ENCODE assay signal across 21 cellular contexts in the genomic region with DNA sequence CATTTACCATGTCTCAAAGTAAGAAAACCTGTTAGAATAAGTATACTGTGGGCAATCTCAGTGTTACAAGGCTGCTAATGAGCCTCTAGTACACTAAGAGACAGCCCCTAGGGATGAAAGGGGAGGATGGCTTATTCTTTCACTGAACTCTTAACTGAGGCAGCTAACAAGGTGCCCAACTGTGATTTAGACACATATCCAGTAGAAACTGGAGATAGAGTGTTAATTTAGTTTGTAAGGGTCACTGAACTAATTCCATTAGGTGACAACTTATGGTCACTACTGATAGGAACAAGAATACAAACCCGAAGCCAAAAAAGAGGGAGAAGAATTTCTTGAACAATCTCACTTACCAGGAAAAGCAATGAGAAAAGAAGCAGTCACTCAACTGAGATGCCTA.
"Had no signal": no experiment of that assay in that cellular context is flagged by ENCODE, and none has a peak within 500 bp of the region (broad histone marks: within the 10 kb centered on the region; RNA-seq: fewer than 3 reads in every experiment).

No MANE protein-coding gene starts in this region.

- H3K4me3 Mint-ChIP-seq: effector memory CD8-positive, alpha-beta T cell; memory B cell; mesothelial cell of epicardium; naive B cell; natural killer cell treated with Interleukin-12 subunit alpha and Interleukin-12 subunit beta and Interleukin-15 and Interleukin-18, amount 100 ng/mL, for 72 hours; stimulated activated naive B cell treated with anti-CD40 and anti-IgM and Interleukin-4, amounts not matched to agents 10 μg/mL and 1 μg/mL and 100 μg/mL, for 72 hours; stimulated activated naive CD8-positive, alpha-beta T cell treated with anti-CD3 and anti-CD28 coated beads, Interleukin-15, Interleukin-2, amounts not matched to agents 100 ng/mL and 50 ng/mL, for 24 hours had no signal

- ATAC-seq: effector memory CD8-positive, alpha-beta T cell; heart left ventricle; left lobe of liver; mucosa of descending colon; natural killer cell treated with Interleukin-12 subunit alpha and Interleukin-12 subunit beta and Interleukin-15 and Interleukin-18, amount 100 ng/mL, for 72 hours; right lobe of liver; stimulated activated naive B cell treated with anti-CD40 and anti-IgM and Interleukin-4, amounts not matched to agents 10 μg/mL and 1 μg/mL and 100 μg/mL, for 72 hours; upper lobe of right lung had no signal

- H3K9me3 Mint-ChIP-seq: stimulated activated naive B cell treated with anti-CD40 and anti-IgM and Interleukin-4, amounts not matched to agents 10 μg/mL and 1 μg/mL and 100 μg/mL, for 72 hours; stimulated activated naive CD8-positive, alpha-beta T cell treated with anti-CD3 and anti-CD28 coated beads, Interleukin-15, Interleukin-2, amounts not matched to agents 100 ng/mL and 50 ng/mL, for 24 hours had no signal

- H3K27me3 Mint-ChIP-seq: effector memory CD8-positive, alpha-beta T cell; memory B cell; stimulated activated naive CD8-positive, alpha-beta T cell treated with anti-CD3 and anti-CD28 coated beads, Interleukin-15, Interleukin-2, amounts not matched to agents 100 ng/mL and 50 ng/mL, for 24 hours had no signal

- H3K27ac Mint-ChIP-seq: effector memory CD8-positive, alpha-beta T cell; memory B cell; mesothelial cell of epicardium; naive B cell; stimulated activated naive B cell treated with anti-CD40 and anti-IgM and Interleukin-4, amounts not matched to agents 10 μg/mL and 1 μg/mL and 100 μg/mL, for 72 hours; stimulated activated naive CD8-positive, alpha-beta T cell treated with anti-CD3 and anti-CD28 coated beads, Interleukin-15, Interleukin-2, amounts not matched to agents 100 ng/mL and 50 ng/mL, for 24 hours had no signal

- H3K36me3 Mint-ChIP-seq: naive B cell; stimulated activated naive B cell treated with anti-CD40 and anti-IgM and Interleukin-4, amounts not matched to agents 10 μg/mL and 1 μg/mL and 100 μg/mL, for 72 hours had no signal

- DNase-seq: cortex of kidney; effector memory CD8-positive, alpha-beta T cell; heart left ventricle; kidney; mucosa of descending colon; naive B cell; occipital lobe; ovary; posterior cingulate gyrus; right lobe of liver; small intestine; stimulated activated CD4-positive, alpha-beta T cell treated with anti-CD3 and anti-CD28 coated beads, Interleukin-15, amount 100 ng/mL, for 24 hours; stimulated activated CD4-positive, alpha-beta T cell treated with anti-CD3 and anti-CD28 coated beads, Interleukin-2, amount 100 ng/mL, for 48 hours; stimulated activated naive B cell treated with anti-CD40 and anti-IgM and Interleukin-4, amounts not matched to agents 10 μg/mL and 1 μg/mL and 100 μg/mL, for 72 hours; upper lobe of right lung; uterus had no signal

- H3K4me1 Mint-ChIP-seq: memory B cell, naive B cell had no signal
